18 cellular contexts compared by ENCODE assay signal in the genomic region with DNA sequence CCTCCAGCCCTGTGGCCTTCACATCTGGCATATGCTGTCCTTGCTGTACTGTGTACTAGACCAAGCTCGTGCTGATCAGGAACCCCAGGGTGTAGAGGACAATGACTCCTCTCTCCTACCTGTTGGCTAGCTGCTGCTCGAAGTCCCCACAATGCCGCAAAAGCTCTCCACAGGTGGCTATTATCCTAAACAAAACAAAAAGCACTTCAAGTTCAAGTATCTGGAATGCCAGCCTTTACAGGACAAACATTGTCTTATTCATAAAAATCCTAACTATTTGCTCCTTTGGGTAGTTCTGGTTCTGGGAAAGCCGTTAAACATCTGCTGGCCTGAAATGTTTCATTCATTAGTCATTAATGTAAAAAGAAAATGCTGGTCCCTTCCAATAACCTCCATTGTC. TPM values are rescaled to one million over a fixed set of nuclear protein-coding genes. Genes with fewer than 3 reads are reported as not detected.
DNase-seq lines count a peak whose midpoint lies in the region; ATAC-seq and TF ChIP-seq lines count a peak whose summit lies in the region.
"Had no signal": no experiment of that assay in that cellular context is flagged by ENCODE, and none has a peak within 500 bp of the region (broad histone marks: within the 10 kb centered on the region; RNA-seq: fewer than 3 reads in every experiment).

No MANE protein-coding gene starts in this region.

- H3K4me3 ChIP-seq in astrocyte of the spinal cord (ENCODE audit: low read depth, low read length) = no peak overlapping the region
- H3K4me3 ChIP-seq: adrenal gland, coronary artery, pancreas, SK-N-MC, skin epidermis had no signal

- TF ChIP-seq RAD21 in Ishikawa (IDR thresholded peaks at IDR 0.05; ENCODE audit: low read depth) = no peak

- peaks cover 41% of the 10 kb centered on the region for H3K36me3 Mint-ChIP-seq in osteocyte (ENCODE audit: unreplicated experiment)

- no peak for TF ChIP-seq EP300 in Ishikawa (IDR thresholded peaks at IDR 0.05; ENCODE audit: borderline replicate concordance)

- H3K27ac Mint-ChIP-seq in osteocyte (ENCODE audit: unreplicated experiment) = peak overlapping the region; percentile 42
- H3K27ac Mint-ChIP-seq: activated CD4-positive, alpha-beta memory T cell treated with anti-CD3 and anti-CD28 coated beads, Interleukin-2, amount 10 ng/mL, durations not matched to agents 7 days and 5 days; stimulated activated naive CD8-positive, alpha-beta T cell treated with anti-CD3 and anti-CD28 coated beads, Interleukin-15, Interleukin-2, amounts not matched to agents 100 ng/mL and 50 ng/mL, for 24 hours had no signal

- DNase-seq in EL = peak; percentile 62
- peak; percentile 36 for DNase-seq in astrocyte of the spinal cord (ENCODE audit: low read depth, low spot score)
- DNase-seq in osteocyte (ENCODE audit: extremely low spot score, unreplicated experiment) = no peak
- no peak for DNase-seq in T-helper 2 cell
- DNase-seq in LoVo (ENCODE audit: low spot score) = no peak
- DNase-seq in Right ventricle myocardium superior = no peak
- DNase-seq: activated CD4-positive, alpha-beta memory T cell treated with anti-CD3 and anti-CD28 coated beads, Interleukin-2, amount 10 ng/mL, durations not matched to agents 7 days and 5 days; adrenal gland; erythroblast; GF-D8; head of caudate nucleus; kidney; pancreas had no signal

- H3K27me3 Mint-ChIP-seq in osteocyte (ENCODE audit: unreplicated experiment) = no peaks in the 10 kb centered on the region
- H3K27me3 Mint-ChIP-seq: activated CD4-positive, alpha-beta memory T cell treated with anti-CD3 and anti-CD28 coated beads, Interleukin-2, amount 10 ng/mL, durations not matched to agents 7 days and 5 days; stimulated activated naive CD8-positive, alpha-beta T cell treated with anti-CD3 and anti-CD28 coated beads, Interleukin-15, Interleukin-2, amounts not matched to agents 100 ng/mL and 50 ng/mL, for 24 hours had no signal

- in situ Hi-C loops in astrocyte of the spinal cord (cut with HindIII; ENCODE audit: low sequenced_read_pairs) = no loop called here

- intact Hi-C loops in Right ventricle myocardium superior (cut with DNase I) = no loop called here

- H3K4me3 Mint-ChIP-seq in osteocyte (ENCODE audit: unreplicated experiment) = no peak overlapping the region
- H3K4me3 Mint-ChIP-seq: activated CD4-positive, alpha-beta memory T cell treated with anti-CD3 and anti-CD28 coated beads, Interleukin-2, amount 10 ng/mL, durations not matched to agents 7 days and 5 days; stimulated activated naive CD8-positive, alpha-beta T cell treated with anti-CD3 and anti-CD28 coated beads, Interleukin-15, Interleukin-2, amounts not matched to agents 100 ng/mL and 50 ng/mL, for 24 hours had no signal

- peaks cover 38% of the 10 kb centered on the region for H3K4me1 Mint-ChIP-seq in osteocyte (ENCODE audit: unreplicated experiment)

- no peaks in the 10 kb centered on the region for H3K9me3 Mint-ChIP-seq in osteocyte (ENCODE audit: unreplicated experiment)
- H3K9me3 Mint-ChIP-seq: activated CD4-positive, alpha-beta memory T cell treated with anti-CD3 and anti-CD28 coated beads, Interleukin-2, amount 10 ng/mL, durations not matched to agents 7 days and 5 days; stimulated activated naive CD8-positive, alpha-beta T cell treated with anti-CD3 and anti-CD28 coated beads, Interleukin-15, Interleukin-2, amounts not matched to agents 100 ng/mL and 50 ng/mL, for 24 hours had no signal

- TF ChIP-seq CTCF in astrocyte of the spinal cord (IDR thresholded peaks at IDR 0.05; ENCODE audit: low read depth, low read length) = no peak
- no peak for TF ChIP-seq CTCF in osteocyte (IDR thresholded peaks at IDR 0.05)

- no peak for ATAC-seq in Right ventricle myocardium superior (ENCODE audit: poor library complexity)
- ATAC-seq: pancreas had no signal

TF ChIP-seq in Ishikawa, 13 proteins besides CTCF, POLR2A, EP300 and RAD21:
- no peak for TF ChIP-seq TCF12 (IDR thresholded peaks at IDR 0.05; ENCODE audit: low read depth)
- TF ChIP-seq YY1 (IDR thresholded peaks at IDR 0.05; ENCODE audit: low read depth) = no peak
- TF ChIP-seq TEAD4 (IDR thresholded peaks at IDR 0.05) = peak; percentile 20; the same call in 1 of the 2 replicates

RNA-seq across cellular contexts. Expression of gene COG7, which starts 42.8 kb away (rescaled TPM):
- total RNA-seq in osteocyte (25.4 and 26.1 TPM in 2 replicates), Right ventricle myocardium superior (11.5 TPM)

Comparison
In these comparisons a context has a peak if more than half of its experiments do, and no peak if none do; other contexts are left out.
1. DNase-seq: peak in EL (single experiment) and astrocyte of the spinal cord (single experiment); none in osteocyte (single experiment), T-helper 2 cell (0 of 5), LoVo (single experiment) and Right ventricle myocardium superior (single experiment).